In genomic region chr10:3775671-3776551, GRCh38 we compare ENCODE assay signal across 8 cellular contexts. TPM values are rescaled to one million over a fixed set of nuclear protein-coding genes. Genes with fewer than 3 reads are reported as not detected.
A peak's percentile ranks its signal among the peaks of the same experiment; 100 is the strongest.
DNase-seq lines count a peak whose midpoint lies in the region; ATAC-seq, FAIRE-seq and TF ChIP-seq lines count a peak whose summit lies in the region.

No MANE protein-coding gene starts in this region.

- no peaks in the 10 kb centered on the region for H3K9me3 Mint-ChIP-seq in central memory CD8-positive, alpha-beta T cell

- H3K36me3 Mint-ChIP-seq in central memory CD8-positive, alpha-beta T cell (ENCODE audit: insufficient read depth) = peaks cover 74% of the 10 kb centered on the region

- peaks cover 57% of the 10 kb centered on the region for H3K4me1 Mint-ChIP-seq in central memory CD8-positive, alpha-beta T cell

- ATAC-seq in central memory CD8-positive, alpha-beta T cell (replicated peaks; ENCODE audit: extremely low read depth, poor library complexity, severe bottlenecking) = peak; percentile 10
- ATAC-seq in HepG2 = peak; percentile 37

- H2AFZ ChIP-seq in GM23248 (no peak overlapping the region), PC-9 (no peak overlapping the region), HepG2 (ENCODE audit: low read length) (no peak overlapping the region)

- peak overlapping the region; percentile 100 for H3K9ac ChIP-seq in GM23248
- H3K9ac ChIP-seq in HepG2 (ENCODE audit: insufficient read depth, low read depth, low read length) = no peak overlapping the region

- BruUV-seq in PC-9 (replicated peaks; lab: Mats Ljungman, UMichigan) = no TSS peak
- BruUV-seq in HepG2 (replicated peaks; lab: Mats Ljungman, UMichigan) = no TSS peak

- TF ChIP-seq EP300 in HepG2 (IDR thresholded peaks at IDR 0.05; ENCODE audit: low read depth in 2 of 2, low read length in 2 of 2) = no peak
- no peak for TF ChIP-seq EP300 in HepG2 (CRISPR knock-in tag; IDR thresholded peaks at IDR 0.05; ENCODE audit: borderline replicate concordance)

- H3K9me2 ChIP-seq in GM23248 (ENCODE audit: insufficient read depth) (no peaks in the 10 kb centered on the region), PC-9 (ENCODE audit: insufficient read depth) (no peaks in the 10 kb centered on the region)

- H3F3A ChIP-seq in GM23248 (ENCODE audit: insufficient read depth) (peaks cover 80% of the 10 kb centered on the region), PC-9 (ENCODE audit: insufficient read depth, low read depth) (peaks cover 38% of the 10 kb centered on the region)

- POLR2A ChIA-PET in PC-9 (lab: Charles Lee; ENCODE audit: unreplicated experiment) (interaction anchor here (0.9 kb wide), 1 partner anchor 9 kb away, joined by 5 read pairs; the partner anchor contains the start of gene KLF6), HepG2 (lab: Yijun Ruan, JAX) (interaction anchor here (0.8 to 3.6 kb wide), 8 partner anchors 8 to 76 kb away, joined by 3 to 21 read pairs (median 4); partner anchors contain the start of gene KLF6), HEK293T (lab: Yijun Ruan, JAX) (interaction anchor here (0.8 to 5.4 kb wide), 6 partner anchors 7 to 77 kb away, joined by 3 to 37 read pairs (median 4); partner anchors contain the start of gene KLF6)

- TF ChIP-seq RAD21 in HepG2 (CRISPR knock-in tag; IDR thresholded peaks at IDR 0.05) = no peak

- peak; percentile 71 for DNase-seq in GM23248
- peak; percentile 48 to 71 for DNase-seq in PC-9
- peak in 1 of 2 donors; percentile 34 for DNase-seq in central memory CD8-positive, alpha-beta T cell (ENCODE audit: low spot score in 2 of 2)
- DNase-seq in HepG2 (ENCODE audit: low spot score) = no peak
- no peak for DNase-seq in testis
- no peak for DNase-seq in DMS79 treated with DMSO at 0.1 percent for 48 hours (lab: John Stamatoyannopoulos, UW)
- no peak for DNase-seq in ureter (ENCODE audit: low spot score)
- DNase-seq in HEK293T (ENCODE audit: extremely low spot score) = no peak

- H3K36me3 ChIP-seq in GM23248 (ENCODE audit: low read depth) (peaks cover 47% of the 10 kb centered on the region), PC-9 (ENCODE audit: low read depth) (peaks cover 42% of the 10 kb centered on the region), HepG2 (replicated peaks in 1 of 2; ENCODE audit: control insufficient read depth in 1 of 2, insufficient read depth in 2 of 2, low read length in 2 of 2) (peaks cover 23 to 39% of the 10 kb centered on the region in 2 experiments), testis (ENCODE audit: low read depth, missing control alignments) (no peaks in the 10 kb centered on the region)

- H3K79me2 ChIP-seq in GM23248 (ENCODE audit: insufficient read depth) (peaks cover 32% of the 10 kb centered on the region), PC-9 (ENCODE audit: low read depth) (peaks cover 41% of the 10 kb centered on the region), HepG2 (ENCODE audit: insufficient read depth, low read length) (peaks cover 24% of the 10 kb centered on the region)

- H3K27me3 ChIP-seq in GM23248 (replicated peaks; ENCODE audit: insufficient read depth) (no peaks in the 10 kb centered on the region), PC-9 (ENCODE audit: insufficient read depth, low read depth) (no peaks in the 10 kb centered on the region), HepG2 (ENCODE audit: control insufficient read depth in 1 of 2, insufficient read depth in 2 of 2, low read length in 2 of 2) (no peaks in the 10 kb centered on the region), testis (no peaks in the 10 kb centered on the region)

- TF ChIP-seq CTCF in PC-9 (conservative IDR thresholded peaks at IDR 0.05) = no peak
- TF ChIP-seq CTCF in HepG2 (CRISPR knock-in tag; IDR thresholded peaks at IDR 0.05) = no peak
- TF ChIP-seq CTCF in testis (IDR thresholded peaks at IDR 0.05) = no peak

- TF ChIP-seq POLR2A in HepG2 (IDR thresholded peaks at IDR 0.05; ENCODE audit: insufficient read depth in 1 of 2, low read depth in 2 of 2, low read length in 2 of 2) (peak; percentile 64 to 74), testis (IDR thresholded peaks at IDR 0.05) (no peak)

- 38 to 40% methylated on average over 9 of the region's 9 CpGs for WGBS in GM23248 (ENCODE audit: low coverage in 1 of 2, low lambda C conversion rate in 2 of 2, missing lambda C conversion rate in 2 of 2), 2 experiments
- WGBS in HepG2 (ENCODE audit: low lambda C conversion rate) = 92% methylated on average over 8 of the region's 9 CpGs
- 61% methylated on average over 9 of the region's 9 CpGs for WGBS in testis, 2 donors

- peak overlapping the region; percentile 96 for H3K27ac Mint-ChIP-seq in central memory CD8-positive, alpha-beta T cell (ENCODE audit: low read depth)

- H3K4me3 ChIP-seq in GM23248 = no peak overlapping the region
- no peak overlapping the region for H3K4me3 ChIP-seq in PC-9
- H3K4me3 ChIP-seq in HepG2 (replicated peaks in 1 of 3; ENCODE audit: insufficient read depth in 1 of 3, low read depth in 2 of 3, low read length in 3 of 3) = no peak overlapping the region
- no peak overlapping the region for H3K4me3 ChIP-seq in testis

- H3K27me3 Mint-ChIP-seq in central memory CD8-positive, alpha-beta T cell = no peaks in the 10 kb centered on the region

- peaks cover 56% of the 10 kb centered on the region for H3K4me1 ChIP-seq in GM23248 (ENCODE audit: insufficient read depth)
- H3K4me1 ChIP-seq in PC-9 (replicated peaks; ENCODE audit: insufficient read depth) = peaks cover 56% of the 10 kb centered on the region
- H3K4me1 ChIP-seq in HepG2 (ENCODE audit: insufficient read depth, low read length) = peaks cover 31% of the 10 kb centered on the region
- H3K4me1 ChIP-seq in testis = peaks cover 35% of the 10 kb centered on the region

- CTCF ChIA-PET in PC-9 (lab: Charles Lee) = interaction anchor here (1.0 kb wide), 1 partner anchor 18 kb away, joined by 5 read pairs; no protein-coding TSS in a partner anchor
- CTCF ChIA-PET in HepG2 (lab: Yijun Ruan, JAX; ENCODE audit: low intra/inter-chr PET ratio, low total read pairs) = no interaction called here
- CTCF ChIA-PET in HEK293T (lab: Yijun Ruan, JAX) = interaction anchor here (0.7 kb wide), 1 partner anchor 130 kb away, joined by 3 read pairs; no protein-coding TSS in a partner anchor

- peak overlapping the region; percentile 57 for H3K4me2 ChIP-seq in GM23248 (ENCODE audit: unreplicated experiment)
- H3K4me2 ChIP-seq in PC-9 = peak overlapping the region; percentile 65
- H3K4me2 ChIP-seq in HepG2 (ENCODE audit: low read depth, low read length) = no peak overlapping the region

- H3K27ac ChIP-seq in GM23248 (peak overlapping the region; percentile 100), PC-9 (peak overlapping the region; percentile 87), HepG2 (ENCODE audit: extremely low read length, insufficient read depth, low read length) (peak overlapping the region; percentile 22), testis (peak overlapping the region; percentile 2 to 79)

- in situ Hi-C loops in GM23248 (cut with MboI) (loop anchor here (10.0 to 25.0 kb wide), 2 partner anchors 531 to 986 kb away; no protein-coding TSS in a partner anchor), HepG2 (cut with HindIII; ENCODE audit: extremely low pct_ligation_motif_present, low pct_unique_long_range_greater_than_20kb) (no loop called here)

- H3K9me3 ChIP-seq in GM23248 (ENCODE audit: low read depth) (no peaks in the 10 kb centered on the region), PC-9 (ENCODE audit: insufficient read depth, low read depth) (no peaks in the 10 kb centered on the region), HepG2 (ENCODE audit: low read length) (no peaks in the 10 kb centered on the region), testis (no peaks in the 10 kb centered on the region)

- no peaks in the 10 kb centered on the region for H4K20me1 ChIP-seq in GM23248 (ENCODE audit: insufficient read depth)
- H4K20me1 ChIP-seq in PC-9 (ENCODE audit: insufficient read depth) = no peaks in the 10 kb centered on the region
- H4K20me1 ChIP-seq in HepG2 (ENCODE audit: insufficient read depth, low read length) = peaks cover 40% of the 10 kb centered on the region

- no peak for FAIRE-seq in HepG2 (lab: Jason Lieb, UNC)

- intact Hi-C loops in PC-9 (cut with micrococcal nuclease; ENCODE audit: unreplicated experiment) (loop anchor here (10.0 kb wide), 1 partner anchor 851 kb away; no protein-coding TSS in a partner anchor), HepG2 (cut with micrococcal nuclease; ENCODE audit: unreplicated experiment) (loop anchor here (10.0 kb wide), 1 partner anchor 541 kb away; no protein-coding TSS in a partner anchor), testis (cut with DNase I; ENCODE audit: low total_unique reads) (no loop called here)

- peak overlapping the region; percentile 73 for H3K4me3 Mint-ChIP-seq in central memory CD8-positive, alpha-beta T cell

TF ChIP-seq in HEK293T, 16 proteins besides CTCF, POLR2A, EP300 and RAD21:
- TF ChIP-seq SUZ12 (IDR thresholded peaks at IDR 0.05) = no peak
- TF ChIP-seq SP1 (IDR thresholded peaks at IDR 0.05) = no peak

RNA-seq across cellular contexts. Expression of gene KLF6, which starts 9.1 kb away (rescaled TPM):
- 49.8 and 58.9 TPM in 2 replicates for total RNA-seq in GM23248 (2014; rRNA removed; shearing (Covaris generic))
- 264 and 279 TPM in 2 replicates for polyA plus RNA-seq in GM23248 (2016; fragmentation: Nextera tagmentation; extraction: Ambion mirVana)
- 27.7 and 41.9 TPM in 2 replicates for total RNA-seq in PC-9 (2021)
- 13.5 and 27.0 TPM in 2 replicates for total RNA-seq in HepG2 (2016; rRNA removed; fragmentation: Illumina TruSeq; extraction: Trizol)
- 17.4 and 21.1 TPM in 2 replicates for total RNA-seq in HepG2 (2016; cell fraction: cytosol; rRNA removed; fragmentation: Illumina TruSeq; extraction: Trizol; ENCODE audit: low read depth)
- 13.7 and 28.9 TPM in 2 replicates for total RNA-seq in HepG2 (2016; cell fraction: insoluble cytoplasmic fraction; rRNA removed; fragmentation: Illumina TruSeq; extraction: Trizol)
- total RNA-seq in HepG2 (2016; cell fraction: membrane; rRNA removed; fragmentation: Illumina TruSeq; extraction: Trizol) = 23.0 and 29.0 TPM in 2 replicates
- 106 and 113 TPM in 2 replicates for total RNA-seq in HepG2 (2016; cell fraction: nucleus; rRNA removed; fragmentation: Illumina TruSeq; extraction: Trizol)
- 71.9 and 75.4 TPM in 2 replicates for polyA plus RNA-seq in HepG2 (2011; rRNA removed)
- 35.6 and 36.3 TPM in 2 replicates for polyA plus RNA-seq in HepG2 (2011; cell fraction: cytosol; rRNA removed)
- 201 and 233 TPM in 2 replicates for polyA plus RNA-seq in HepG2 (2011; cell fraction: nucleus; rRNA removed)
- polyA plus RNA-seq in HepG2 (2012) = 28.6 and 64.6 TPM in 2 replicates
- 2.8 and 3.6 TPM in 2 replicates for polyA plus RNA-seq in HepG2 (2016; cell fraction: cytosol; fragmentation: Illumina TruSeq; extraction: Trizol; ENCODE audit: low read depth)
- 25.4 and 29.8 TPM in 2 replicates for polyA plus RNA-seq in HepG2 (2016; cell fraction: insoluble cytoplasmic fraction; fragmentation: Illumina TruSeq; extraction: Trizol; ENCODE audit: low read depth)
- polyA plus RNA-seq in HepG2 (2016; cell fraction: membrane; fragmentation: Illumina TruSeq; extraction: Trizol; ENCODE audit: low read depth) = 11.0 and 14.7 TPM in 2 replicates
- 165 and 176 TPM in 2 replicates for polyA plus RNA-seq in HepG2 (2016; cell fraction: nucleus; fragmentation: Illumina TruSeq; extraction: Trizol; ENCODE audit: insufficient read depth, low read depth)
- polyA minus RNA-seq in HepG2 (2011; rRNA and poly(A)+ RNA removed; ENCODE audit: low replicate concordance) = 46.3 and 318 TPM in 2 replicates
- polyA minus RNA-seq in HepG2 (2011; cell fraction: cytosol; rRNA and poly(A)+ RNA removed) = 50.8 and 67.4 TPM in 2 replicates
- 544 and 615 TPM in 2 replicates for polyA minus RNA-seq in HepG2 (2011; cell fraction: nucleus; rRNA and poly(A)+ RNA removed)
- 10 to 100 TPM; 30.8 to 35.7 TPM for total RNA-seq in testis
- 41.5 TPM for polyA plus RNA-seq in testis (ENCODE audit: insufficient read depth, low read depth, low replicate concordance)
- 171 TPM for total RNA-seq in ureter

Comparison
In these comparisons a context has a peak if more than half of its experiments do, and no peak if none do; other contexts are left out.
1. DNase-seq: peak in GM23248 (single experiment) and PC-9 (2 of 2); none in HepG2 (single experiment), testis (single experiment), DMS79 treated with DMSO at 0.1 percent for 48 hours (single experiment), ureter (single experiment) and HEK293T (single experiment).
2. H3K27ac ChIP-seq: peak in every context shown above with its lines; median percentile 100 in GM23248; 87 in PC-9; 40 in testis; 22 in HepG2.